8 cellular contexts compared by ENCODE assay signal in genomic region chr13:32031815-32032345, GRCh38. TPM values are rescaled to one million over a fixed set of nuclear protein-coding genes. Genes with fewer than 3 reads are reported as not detected.
DNase-seq lines count a peak whose midpoint lies in the region; ATAC-seq, FAIRE-seq and TF ChIP-seq lines count a peak whose summit lies in the region.

No MANE protein-coding gene starts in this region.

- no peak for DNase-seq in HAP-1 (ENCODE audit: low spot score in 2 of 2)
- peak in 1 of 2 donors; percentile 20 for DNase-seq in foreskin fibroblast
- DNase-seq in GM12891 (ENCODE audit: insufficient read length, low spot score) = no peak
- no peak for DNase-seq in H4 (ENCODE audit: low spot score)
- DNase-seq in urothelium cell line (ENCODE audit: low spot score) = no peak

- peaks cover 43% of the 10 kb centered on the region for H3K4me1 ChIP-seq in HAP-1
- peaks cover 6% of the 10 kb centered on the region for H3K4me1 ChIP-seq in skeletal muscle satellite cell (ENCODE audit: control insufficient read depth, insufficient read depth, low read length)

- no peaks in the 10 kb centered on the region for H3K36me3 ChIP-seq in HAP-1 (replicated peaks)
- H3K36me3 ChIP-seq in SU-DHL-6 (ENCODE audit: low read length) = no peaks in the 10 kb centered on the region
- no peaks in the 10 kb centered on the region for H3K36me3 ChIP-seq in skeletal muscle satellite cell (ENCODE audit: insufficient read depth, low read length)

- no peak for ATAC-seq in HG03159 (IDR thresholded peaks at IDR 0.05; ENCODE audit: unreplicated experiment)

- no peak for TF ChIP-seq POLR2A in GM12891 (IDR thresholded peaks at IDR 0.05; ENCODE audit: low read depth, low read length)

- no peaks in the 10 kb centered on the region for H3K9me2 ChIP-seq in SU-DHL-6 (replicated peaks; ENCODE audit: insufficient read depth, low read length)

- H3K4me3 ChIP-seq in HAP-1 (peak overlapping the region; percentile 53), SU-DHL-6 (ENCODE audit: insufficient read depth, low read length, poor library complexity, severe bottlenecking) (peak overlapping the region; percentile 78), foreskin fibroblast (ENCODE audit: low read depth in 1 of 2, low read length in 2 of 2) (peak overlapping the region; percentile 69 to 78), skeletal muscle satellite cell (ENCODE audit: low read length) (peak overlapping the region; percentile 82)

- no peaks in the 10 kb centered on the region for H3K79me2 ChIP-seq in SU-DHL-6 (ENCODE audit: insufficient read depth, low read length)

- no peaks in the 10 kb centered on the region for H4K20me1 ChIP-seq in SU-DHL-6 (ENCODE audit: low read depth, low read length)

- TF ChIP-seq CTCF in SU-DHL-6 (IDR thresholded peaks at IDR 0.05; ENCODE audit: insufficient read depth, low read length, poor library complexity, severe bottlenecking) (no peak), foreskin fibroblast (IDR thresholded peaks at IDR 0.05; ENCODE audit: low read depth, low read length) (no peak)

- 0 out of 2 replicates have a peak, but pooled peaks cover 10% of the 10 kb centered on the region for H3F3A ChIP-seq in SU-DHL-6 (ENCODE audit: insufficient read depth)

- no peak for FAIRE-seq in GM12891 (lab: Jason Lieb, UNC)
- no peak for FAIRE-seq in urothelium cell line (lab: Jason Lieb, UNC)

- H3K4me2 ChIP-seq in SU-DHL-6 (ENCODE audit: low read depth, low read length, poor library complexity, severe bottlenecking) (peak overlapping the region; percentile 72), skeletal muscle satellite cell (ENCODE audit: low read length) (peak overlapping the region; percentile 84)

- H3K27ac ChIP-seq in SU-DHL-6 (ENCODE audit: low read depth, low read length) = no peak overlapping the region

- no peaks in the 10 kb centered on the region for H3K9me3 ChIP-seq in HAP-1
- no peaks in the 10 kb centered on the region for H3K9me3 ChIP-seq in SU-DHL-6 (ENCODE audit: insufficient read depth, low read length)
- no peaks in the 10 kb centered on the region for H3K9me3 ChIP-seq in skeletal muscle satellite cell (replicated peaks; ENCODE audit: low read length)

- H3K9ac ChIP-seq in SU-DHL-6 (ENCODE audit: low read length) (peak overlapping the region; percentile 60), skeletal muscle satellite cell (ENCODE audit: low read depth, low read length) (peak overlapping the region; percentile 73)

- peak overlapping the region; percentile 96 for H2AFZ ChIP-seq in SU-DHL-6 (ENCODE audit: low read depth, low read length, severe bottlenecking)

- in situ Hi-C loops in HAP-1 (cut with MboI; ENCODE audit: low sequenced_read_pairs) = no loop called here

- H3K27me3 ChIP-seq in HAP-1 (ENCODE audit: low read depth) (no peaks in the 10 kb centered on the region), SU-DHL-6 (ENCODE audit: low read length) (no peaks in the 10 kb centered on the region), skeletal muscle satellite cell (ENCODE audit: control insufficient read depth, insufficient read depth, low read length) (no peaks in the 10 kb centered on the region)

TF ChIP-seq in GM12891, 5 proteins besides CTCF, POLR2A, EP300 and RAD21:
- TF ChIP-seq TAF1 (IDR thresholded peaks at IDR 0.05; ENCODE audit: low read depth, low read length) (no peak), SPI1 (IDR thresholded peaks at IDR 0.05; ENCODE audit: low read depth, low read length) (no peak), PAX5 (IDR thresholded peaks at IDR 0.05; ENCODE audit: insufficient read depth, low read length, severe bottlenecking) (no peak), POLR2AphosphoS5 (IDR thresholded peaks at IDR 0.05; ENCODE audit: low read depth, low read length) (no peak), POU2F2 (IDR thresholded peaks at IDR 0.05; ENCODE audit: low read depth, low read length) (no peak)

RNA-seq across cellular contexts. Expression of gene FRY, which starts 0.3 kb away (rescaled TPM):
- 2.5 and 5.0 TPM in 2 replicates for total RNA-seq in skeletal muscle satellite cell (2012; rRNA removed)
- polyA plus RNA-seq in GM12891 (2012; ENCODE audit: low read depth, missing spikeins) = 3.0 TPM
- total RNA-seq in H4 (2014; rRNA removed; shearing (Covaris generic)) = 3.5 and 16.8 TPM in 2 replicates
